10 cellular contexts compared by ENCODE assay signal in genomic region chr17:75340636-75341035, GRCh38. TPM values are rescaled to one million over a fixed set of nuclear protein-coding genes. Genes with fewer than 3 reads are reported as not detected.
A peak's percentile ranks its signal among the peaks of the same experiment; 100 is the strongest.
DNase-seq lines count a peak whose midpoint lies in the region; ATAC-seq and TF ChIP-seq lines count a peak whose summit lies in the region.
"Had no signal": no experiment of that assay in that cellular context is flagged by ENCODE, and none has a peak within 500 bp of the region (broad histone marks: within the 10 kb centered on the region; RNA-seq: fewer than 3 reads in every experiment).

No MANE protein-coding gene starts in this region.

- H3K4me1 ChIP-seq in heart right ventricle, result peaks cover 0 to 99% (median 44%) of the 10 kb centered on the region in 9 donors

- H3K27me3 ChIP-seq in heart right ventricle, result no peaks in the 10 kb centered on the region
- H3K27me3 ChIP-seq: esophagus squamous epithelium had no signal

- no peaks in the 10 kb centered on the region for H3K9me3 Mint-ChIP-seq in IgD-negative memory B cell
- peaks cover 2% of the 10 kb centered on the region for H3K9me3 Mint-ChIP-seq in activated naive CD8-positive, alpha-beta T cell treated with anti-CD3 and anti-CD28 coated beads for 36 hours
- H3K9me3 Mint-ChIP-seq in nephron progenitor cell, result no peaks in the 10 kb centered on the region
- H3K9me3 Mint-ChIP-seq: mesothelial cell of epicardium had no signal

- DNase-seq in DMS 273 (lab: John Stamatoyannopoulos, UW; ENCODE audit: unreplicated experiment) (peak; percentile 79), nephron progenitor cell (no peak), heart right ventricle (no peak), NCI-H2196 (lab: John Stamatoyannopoulos, UW; ENCODE audit: unreplicated experiment) (no peak)
- DNase-seq in activated naive CD8-positive, alpha-beta T cell treated with anti-CD3 and anti-CD28 coated beads for 36 hours, result no peak
- DNase-seq: esophagus squamous epithelium, retina had no signal

- peaks cover 0 to 5% (median 0%) of the 10 kb centered on the region in 9 donors for H3K36me3 ChIP-seq in heart right ventricle
- H3K36me3 ChIP-seq: esophagus squamous epithelium had no signal

- H3K36me3 Mint-ChIP-seq in IgD-negative memory B cell (peaks cover 6% of the 10 kb centered on the region), nephron progenitor cell (ENCODE audit: low read depth) (peaks cover 8% of the 10 kb centered on the region)
- H3K36me3 Mint-ChIP-seq in activated naive CD8-positive, alpha-beta T cell treated with anti-CD3 and anti-CD28 coated beads for 36 hours, result peaks cover 10% of the 10 kb centered on the region

- H3K27me3 Mint-ChIP-seq in IgD-negative memory B cell (peaks cover 3% of the 10 kb centered on the region), nephron progenitor cell (ENCODE audit: low read depth, poor library complexity) (no peaks in the 10 kb centered on the region)
- H3K27me3 Mint-ChIP-seq in activated naive CD8-positive, alpha-beta T cell treated with anti-CD3 and anti-CD28 coated beads for 36 hours, result no peaks in the 10 kb centered on the region

- H3K4me3 Mint-ChIP-seq in IgD-negative memory B cell (peak overlapping the region in 3 of 4 donors; percentile 53 to 78 (median 75)), nephron progenitor cell (no peak overlapping the region)
- no peak overlapping the region for H3K4me3 Mint-ChIP-seq in activated naive CD8-positive, alpha-beta T cell treated with anti-CD3 and anti-CD28 coated beads for 36 hours
- H3K4me3 Mint-ChIP-seq: mesothelial cell of epicardium had no signal

- H3K27ac ChIP-seq in heart right ventricle, result peak overlapping the region in 1 of 10 donors; percentile 1
- H3K27ac ChIP-seq: esophagus squamous epithelium had no signal

- no peak for TF ChIP-seq CTCF in nephron progenitor cell (IDR thresholded peaks at IDR 0.05)
- TF ChIP-seq CTCF in heart right ventricle (IDR thresholded peaks at IDR 0.05), result no peak

- ATAC-seq in GM21723 (IDR thresholded peaks at IDR 0.05; ENCODE audit: unreplicated experiment) (no peak), heart right ventricle (no peak)

- H3K4me1 Mint-ChIP-seq in IgD-negative memory B cell (peaks cover 52 to 67% (median 66%) of the 10 kb centered on the region in 3 donors), nephron progenitor cell (peaks cover 52% of the 10 kb centered on the region)
- peaks cover 78% of the 10 kb centered on the region for H3K4me1 Mint-ChIP-seq in activated naive CD8-positive, alpha-beta T cell treated with anti-CD3 and anti-CD28 coated beads for 36 hours

- 77 to 82% methylated on average over 5 of the region's 5 CpGs for WGBS in heart right ventricle, 2 donors

- no peak overlapping the region for H3K4me3 ChIP-seq in heart right ventricle
- H3K4me3 ChIP-seq: esophagus squamous epithelium had no signal

- intact Hi-C loops in heart right ventricle (cut with DNase I), result loop anchor here in 1 of 10 donors (5.0 kb wide), 1 partner anchor 42 kb away; no protein-coding TSS in a partner anchor

- no peaks in the 10 kb centered on the region for H3K9me3 ChIP-seq in heart right ventricle
- H3K9me3 ChIP-seq: esophagus squamous epithelium had no signal

- peak overlapping the region in 2 of 3 donors; percentile 87 to 95 for H3K27ac Mint-ChIP-seq in IgD-negative memory B cell
- peak overlapping the region; percentile 66 for H3K27ac Mint-ChIP-seq in activated naive CD8-positive, alpha-beta T cell treated with anti-CD3 and anti-CD28 coated beads for 36 hours
- peak overlapping the region; percentile 35 for H3K27ac Mint-ChIP-seq in nephron progenitor cell
- H3K27ac Mint-ChIP-seq: mesothelial cell of epicardium had no signal

RNA-seq across cellular contexts. Expression of gene SLC25A19, which starts 51.4 kb away (rescaled TPM):
- polyA plus RNA-seq in IgD-negative memory B cell (22.0 TPM), heart right ventricle (10 to 100 TPM; 19.7 to 23.2 TPM)
- 100 to 1,000 TPM; 103 to 107 TPM for total RNA-seq in activated naive CD8-positive, alpha-beta T cell treated with anti-CD3 and anti-CD28 coated beads for 36 hours
- 10 to 100 TPM in 6 of 10 donors, 1 to 10 TPM in 4; 6.8 to 19.2 (median 11.3) TPM for total RNA-seq in heart right ventricle

Comparison
In these comparisons a context has a peak if more than half of its experiments do, and no peak if none do; other contexts are left out.
1. H3K27ac Mint-ChIP-seq: peak in every context shown above with its lines; median percentile 91 in IgD-negative memory B cell; 66 in activated naive CD8-positive, alpha-beta T cell treated with anti-CD3 and anti-CD28 coated beads for 36 hours; 35 in nephron progenitor cell.
2. H3K4me3 Mint-ChIP-seq: peak in IgD-negative memory B cell (3 of 4); none in activated naive CD8-positive, alpha-beta T cell treated with anti-CD3 and anti-CD28 coated beads for 36 hours (single experiment) and nephron progenitor cell (single experiment).
3. RNA of gene SLC25A19, which starts 51.4 kb away (total RNA-seq): 103 to 107 TPM in activated naive CD8-positive, alpha-beta T cell treated with anti-CD3 and anti-CD28 coated beads for 36 hours; 6.8 to 19.2 TPM in heart right ventricle; every median in the first group is over 4 times any median in the second.